In genomic region chr4:187666634-187667033, GRCh38 we compare ENCODE assay signal across 13 cellular contexts.
A peak's percentile ranks its signal among the peaks of the same experiment; 100 is the strongest.
DNase-seq lines count a peak whose midpoint lies in the region; ATAC-seq and TF ChIP-seq lines count a peak whose summit lies in the region.
"Had no signal": no experiment of that assay in that cellular context is flagged by ENCODE, and none has a peak within 500 bp of the region (broad histone marks: within the 10 kb centered on the region; RNA-seq: fewer than 3 reads in every experiment).

No MANE protein-coding gene starts in this region.

- no peaks in the 10 kb centered on the region for H3K36me3 Mint-ChIP-seq in endothelial cell (ENCODE audit: low read depth, unreplicated experiment)

- H3K27me3 Mint-ChIP-seq in endothelial cell (ENCODE audit: unreplicated experiment), result peaks cover 2% of the 10 kb centered on the region

- no peaks in the 10 kb centered on the region for H3K27me3 ChIP-seq in neuronal stem cell (ENCODE audit: control insufficient read depth in 3 of 3, insufficient read depth in 3 of 3, low read depth in 1 of 3, low read length in 3 of 3)

- H2BK120ac ChIP-seq in neuronal stem cell (ENCODE audit: low read depth, low read length), result no peak overlapping the region

- no peak overlapping the region for H3K27ac Mint-ChIP-seq in endothelial cell (ENCODE audit: unreplicated experiment)

- TF ChIP-seq CTCF in AG09309 (IDR thresholded peaks at IDR 0.05; ENCODE audit: control insufficient read depth, insufficient read depth, low read depth, low read length, missing control alignments), result peak; percentile 18
- peak; percentile 29 for TF ChIP-seq CTCF in LNCaP clone FGC (IDR thresholded peaks at IDR 0.05; ENCODE audit: control insufficient read depth, extremely low read depth, insufficient read depth)
- TF ChIP-seq CTCF in epithelial cell of proximal tubule (conservative IDR thresholded peaks at IDR 0.05; ENCODE audit: low read depth, low read length), result peak; percentile 7
- no peak for TF ChIP-seq CTCF in endothelial cell (IDR thresholded peaks at IDR 0.05; ENCODE audit: unreplicated experiment)

- ATAC-seq in activated CD4-positive, CD25-positive, alpha-beta regulatory T cell treated with anti-CD3 and anti-CD28 coated beads, Interleukin-2, amount 50 U/mL, for 24 hours, result no peak
- ATAC-seq in GM19035 (IDR thresholded peaks at IDR 0.05; ENCODE audit: unreplicated experiment), result no peak

- no peak overlapping the region for H2AFZ ChIP-seq in neuronal stem cell (ENCODE audit: low read length)

- no peak overlapping the region for H2BK15ac ChIP-seq in neuronal stem cell (ENCODE audit: low read length)

- H3K27ac ChIP-seq in neuronal stem cell (replicated peaks; ENCODE audit: low read length), result no peak overlapping the region

- DNase-seq in AG09309 (ENCODE audit: low read depth), result no peak
- DNase-seq in LNCaP clone FGC (ENCODE audit: low read depth), result no peak
- no peak for DNase-seq in epithelial cell of proximal tubule (ENCODE audit: low read depth)
- DNase-seq in neuronal stem cell (ENCODE audit: low spot score), result no peak
- DNase-seq in endothelial cell (ENCODE audit: low spot score), result no peak
- no peak for DNase-seq in posterior cingulate gyrus
- DNase-seq: Calu3; erythroblast; NCI-H2029 treated with DMSO at 0.1 percent for 48 hours; NK-92 treated with Interleukin-12 subunit alpha and Interleukin-12 subunit beta, amount 100 ng/mL, for 24 hours; stimulated activated CD4-positive, alpha-beta T cell treated with anti-CD3 and anti-CD28 coated beads, Interleukin-1b, Interleukin-23, amount 100 ng/mL, for 48 hours had no signal

- no peak overlapping the region for H2BK5ac ChIP-seq in neuronal stem cell (ENCODE audit: low read length)

- no peak overlapping the region for H2BK12ac ChIP-seq in neuronal stem cell (ENCODE audit: low read length)

- no peak overlapping the region for H3K9ac ChIP-seq in neuronal stem cell (ENCODE audit: low read depth, low read length, poor library complexity)

- no peak overlapping the region for H3K18ac ChIP-seq in neuronal stem cell (ENCODE audit: low read length)

- H3K14ac ChIP-seq in neuronal stem cell (ENCODE audit: low read length), result peak overlapping the region; percentile 15

- no peaks in the 10 kb centered on the region for H3K36me3 ChIP-seq in neuronal stem cell (replicated peaks in 1 of 2; ENCODE audit: control insufficient read depth in 2 of 2, insufficient read depth in 2 of 2, low read length in 2 of 2)

- H3K4me3 Mint-ChIP-seq in endothelial cell (ENCODE audit: unreplicated experiment), result no peak overlapping the region

- H3K9me3 ChIP-seq in neuronal stem cell (replicated peaks in 1 of 2; ENCODE audit: control insufficient read depth in 2 of 2, insufficient read depth in 1 of 2, low read depth in 1 of 2, low read length in 2 of 2), result no peaks in the 10 kb centered on the region

- no peaks in the 10 kb centered on the region for H3K79me1 ChIP-seq in neuronal stem cell (ENCODE audit: low read depth, low read length)

- H3K4me1 ChIP-seq in neuronal stem cell (ENCODE audit: control insufficient read depth in 2 of 2, insufficient read depth in 1 of 2, low read depth in 1 of 2, low read length in 2 of 2), result peaks cover 0 to 1% of the 10 kb centered on the region in 2 donors

- no peak overlapping the region for H3K23ac ChIP-seq in neuronal stem cell (ENCODE audit: low read depth, low read length, poor library complexity)

- WGBS in neuronal stem cell (ENCODE audit: extremely low coverage in 2 of 2, insufficient read length in 2 of 2, insufficient replicate concordance in 1 of 2), 2 donors, result no CpG with 5 or more reads among the region's 9 CpGs

- intact Hi-C loops in posterior cingulate gyrus (cut with DNase I), result no loop called here

- H3K4me3 ChIP-seq in AG09309 (ENCODE audit: control insufficient read depth, low read depth, low read length), result no peak overlapping the region
- H3K4me3 ChIP-seq in LNCaP clone FGC (ENCODE audit: low read depth, low read length), result no peak overlapping the region
- H3K4me3 ChIP-seq in epithelial cell of proximal tubule (ENCODE audit: low read depth, low read length), result no peak overlapping the region
- no peak overlapping the region for H3K4me3 ChIP-seq in neuronal stem cell (ENCODE audit: low read length in 2 of 2)

- H3K4ac ChIP-seq in neuronal stem cell (ENCODE audit: low read length), result no peak overlapping the region

- H3K4me1 Mint-ChIP-seq in endothelial cell (ENCODE audit: unreplicated experiment), result no peaks in the 10 kb centered on the region

- H3K9me3 Mint-ChIP-seq in endothelial cell (ENCODE audit: unreplicated experiment), result no peaks in the 10 kb centered on the region

- no peak overlapping the region for H3K4me2 ChIP-seq in neuronal stem cell (ENCODE audit: insufficient read depth, low read length, poor library complexity, severe bottlenecking)

- H4K91ac ChIP-seq in neuronal stem cell (ENCODE audit: low read depth, low read length, poor library complexity), result no peak overlapping the region

- H2AK5ac ChIP-seq in neuronal stem cell (ENCODE audit: low read depth, low read length), result no peak overlapping the region

- H4K8ac ChIP-seq in neuronal stem cell (ENCODE audit: low read depth, low read length), result no peak overlapping the region
